In the genomic region with DNA sequence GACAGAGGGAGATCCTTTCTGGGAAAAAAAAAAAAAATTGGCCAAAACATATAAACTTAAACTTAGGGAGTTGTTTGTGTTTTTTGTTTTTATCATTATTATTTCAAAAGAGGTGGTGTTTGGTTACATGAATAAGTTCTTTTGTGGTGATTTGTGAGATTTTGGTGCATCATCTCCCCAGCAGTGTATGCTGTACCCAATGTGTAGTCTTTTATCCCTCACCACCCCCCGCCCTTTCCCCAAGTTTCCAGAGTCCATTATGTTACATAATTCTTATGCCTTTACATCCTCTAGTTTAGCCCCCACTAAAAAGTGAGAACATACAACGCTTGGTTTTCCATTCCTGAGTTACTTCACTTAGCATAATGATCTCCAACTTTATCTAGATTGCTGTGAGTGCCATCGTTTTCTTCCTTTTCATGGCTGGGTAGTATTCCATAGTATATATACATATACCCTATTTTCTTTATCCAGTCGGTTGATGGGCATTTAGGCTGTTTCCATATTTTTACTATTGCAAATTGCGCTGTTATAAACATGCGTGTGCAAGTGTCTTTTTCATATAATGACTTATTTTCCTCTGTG, we compare ENCODE assay signal across 1 cellular context.
TF ChIP-seq lines count a peak whose summit lies in the region.

No MANE protein-coding gene starts in this region.

TF ChIP-seq in H1, 55 proteins besides CTCF, POLR2A, EP300 and RAD21:
- TF ChIP-seq TBP (IDR thresholded peaks at IDR 0.05; ENCODE audit: low read depth, low read length) (no peak), GABPA (IDR thresholded peaks at IDR 0.05; ENCODE audit: borderline replicate concordance, insufficient read depth, low read length) (no peak), EZH2 (IDR thresholded peaks at IDR 0.05; ENCODE audit: low read depth, low read length, severe bottlenecking) (no peak), SRF (IDR thresholded peaks at IDR 0.05; ENCODE audit: low read depth, low read length) (no peak)
TF ChIP-seq in H1: peak in this region for 0.
